ENCODE assay signal across 26 cellular contexts in genomic region chr18:10565835-10566234, GRCh38. TPM values are rescaled to one million over a fixed set of nuclear protein-coding genes. Genes with fewer than 3 reads are reported as not detected.
DNase-seq lines count a peak whose midpoint lies in the region; ATAC-seq and TF ChIP-seq lines count a peak whose summit lies in the region.
"Had no signal": no experiment of that assay in that cellular context is flagged by ENCODE, and none has a peak within 500 bp of the region (broad histone marks: within the 10 kb centered on the region; RNA-seq: fewer than 3 reads in every experiment).

No MANE protein-coding gene starts in this region.

- H3K27me3 ChIP-seq in GM23338 (ENCODE audit: insufficient read depth) (no peaks in the 10 kb centered on the region), neural progenitor cell (no peaks in the 10 kb centered on the region), H7 (ENCODE audit: control insufficient read depth, insufficient read depth, low read length) (no peaks in the 10 kb centered on the region)
- H3K27me3 ChIP-seq: BLaER1 treated with 17β-estradiol and CSF1 and Interleukin-3, amounts not matched to agents 10 nM and 100 nM; colonic mucosa; MG63; transverse colon had no signal

- TF ChIP-seq POLR2A in NB4 (IDR thresholded peaks at IDR 0.05; ENCODE audit: extremely low read depth, insufficient read length) = no peak

- H2AFZ ChIP-seq in GM23338 (no peak overlapping the region), neural progenitor cell (replicated peaks) (no peak overlapping the region)

- H3K79me2 ChIP-seq in GM23338 (replicated peaks; ENCODE audit: insufficient read depth) (no peaks in the 10 kb centered on the region), neural progenitor cell (ENCODE audit: low read depth) (no peaks in the 10 kb centered on the region)

- H3K4me1 ChIP-seq in GM23338 (ENCODE audit: insufficient read depth) (no peaks in the 10 kb centered on the region), neural progenitor cell (no peaks in the 10 kb centered on the region)
- H3K4me1 ChIP-seq: colonic mucosa, transverse colon had no signal

- TF ChIP-seq CTCF in GM23338 (conservative IDR thresholded peaks at IDR 0.05; ENCODE audit: low read depth in 2 of 2) = no peak
- no peak for TF ChIP-seq CTCF in NB4 (IDR thresholded peaks at IDR 0.05; ENCODE audit: low read depth, low read length)
- no peak for TF ChIP-seq CTCF in neural progenitor cell (IDR thresholded peaks at IDR 0.05)

- H3K9me2 ChIP-seq in GM23338 (ENCODE audit: insufficient read depth) = 0 out of 2 replicates have a peak, but pooled peaks cover 3% of the 10 kb centered on the region

- H3K36me3 Mint-ChIP-seq in GM23338 (ENCODE audit: low read depth) (peaks cover 3% of the 10 kb centered on the region; the same call in 1 of the 3 replicates), neural progenitor cell (peaks cover 5% of the 10 kb centered on the region)
- H3K36me3 Mint-ChIP-seq in stimulated activated effector memory CD8-positive, alpha-beta T cell treated with anti-CD3 and anti-CD28 coated beads, Interleukin-12 subunit alpha, Interleukin-12 subunit beta, amount 100 ng/mL, for 72 hours = no peaks in the 10 kb centered on the region
- H3K36me3 Mint-ChIP-seq: activated naive CD4-positive, alpha-beta T cell treated with anti-CD3 and anti-CD28 coated beads, Interleukin-2, amount 10 ng/mL, durations not matched to agents 7 days and 5 days had no signal

- H3K4me1 Mint-ChIP-seq in GM23338 (no peaks in the 10 kb centered on the region), neural progenitor cell (peaks cover 15% of the 10 kb centered on the region)
- peaks cover 6% of the 10 kb centered on the region for H3K4me1 Mint-ChIP-seq in stimulated activated effector memory CD8-positive, alpha-beta T cell treated with anti-CD3 and anti-CD28 coated beads, Interleukin-12 subunit alpha, Interleukin-12 subunit beta, amount 100 ng/mL, for 72 hours
- H3K4me1 Mint-ChIP-seq: activated CD4-positive, alpha-beta T cell treated with anti-CD3 and anti-CD28 coated beads for 36 hours; activated naive CD4-positive, alpha-beta T cell treated with anti-CD3 and anti-CD28 coated beads, Interleukin-2, amount 10 ng/mL, durations not matched to agents 7 days and 5 days had no signal

- H3K9me3 ChIP-seq in neural progenitor cell (ENCODE audit: low read depth) = no peaks in the 10 kb centered on the region
- H3K9me3 ChIP-seq: colonic mucosa, MG63, transverse colon had no signal

- H3K9me3 Mint-ChIP-seq in GM23338 = peaks cover 8% of the 10 kb centered on the region
- H3K9me3 Mint-ChIP-seq in neural progenitor cell = no peaks in the 10 kb centered on the region
- no peaks in the 10 kb centered on the region for H3K9me3 Mint-ChIP-seq in stimulated activated effector memory CD8-positive, alpha-beta T cell treated with anti-CD3 and anti-CD28 coated beads, Interleukin-12 subunit alpha, Interleukin-12 subunit beta, amount 100 ng/mL, for 72 hours
- H3K9me3 Mint-ChIP-seq: activated naive CD4-positive, alpha-beta T cell treated with anti-CD3 and anti-CD28 coated beads, Interleukin-2, amount 10 ng/mL, durations not matched to agents 7 days and 5 days; T-helper 1 cell treated with Interleukin-12 subunit alpha and Interleukin-12 subunit beta and Interleukin-4 antibody, amounts not matched to agents 30 μg/mL and 1 μg/mL, for 36 hours had no signal

- no peak overlapping the region for H3K4me2 ChIP-seq in GM23338
- no peak overlapping the region for H3K4me2 ChIP-seq in neural progenitor cell

- H3K27ac ChIP-seq in GM23338 (ENCODE audit: low read depth) (no peak overlapping the region), neural progenitor cell (no peak overlapping the region)
- H3K27ac ChIP-seq: colonic mucosa, RWPE1, transverse colon had no signal

- H3K4me3 ChIP-seq in GM23338 (no peak overlapping the region), NB4 (ENCODE audit: low read depth, low read length) (no peak overlapping the region), neural progenitor cell (no peak overlapping the region), H7 (ENCODE audit: insufficient read depth, low read depth, low read length) (no peak overlapping the region)
- H3K4me3 ChIP-seq: BLaER1 treated with 17β-estradiol and CSF1 and Interleukin-3, amounts not matched to agents 10 nM and 100 nM; colonic mucosa; MG63; transverse colon had no signal

- no peaks in the 10 kb centered on the region for H4K20me1 ChIP-seq in GM23338 (replicated peaks; ENCODE audit: insufficient read depth)
- H4K20me1 ChIP-seq in neural progenitor cell (ENCODE audit: low read depth) = no peaks in the 10 kb centered on the region
- H4K20me1 ChIP-seq: BLaER1 treated with 17β-estradiol and CSF1 and Interleukin-3, amounts not matched to agents 10 nM and 100 nM had no signal

- no peak for ATAC-seq in GM23338
- no peak for ATAC-seq in stimulated activated effector memory CD8-positive, alpha-beta T cell treated with anti-CD3 and anti-CD28 coated beads, Interleukin-12 subunit alpha, Interleukin-12 subunit beta, amount 100 ng/mL, for 72 hours
- ATAC-seq: activated CD4-positive, alpha-beta T cell treated with anti-CD3 and anti-CD28 coated beads for 36 hours; activated T-cell treated with anti-CD3 and anti-CD28 coated beads, Interleukin-2, amount 50 U/mL, for 4 hours; esophagus mucosa had no signal

- DNase-seq in GM23338 (ENCODE audit: low spot score) (no peak), NB4 (ENCODE audit: low read depth) (peak; percentile 23), ecto neural progenitor cell (ENCODE audit: low spot score) (peak; percentile 38), neural progenitor cell (ENCODE audit: low spot score) (no peak), H7 (no peak), SW480 (ENCODE audit: low spot score) (no peak)
- DNase-seq in stimulated activated effector memory CD8-positive, alpha-beta T cell treated with anti-CD3 and anti-CD28 coated beads, Interleukin-12 subunit alpha, Interleukin-12 subunit beta, amount 100 ng/mL, for 72 hours (ENCODE audit: low spot score in 2 of 2) = no peak
- DNase-seq: activated CD4-positive, alpha-beta T cell treated with anti-CD3 and anti-CD28 coated beads for 36 hours; activated naive CD4-positive, alpha-beta T cell treated with anti-CD3 and anti-CD28 coated beads, Interleukin-2, amount 10 ng/mL, durations not matched to agents 7 days and 5 days; activated T-cell treated with anti-CD3 and anti-CD28 coated beads, Interleukin-2, amount 50 U/mL, for 4 hours; colonic mucosa; COR-L47; DND-41; foreskin melanocyte; HCEC 1CT; mesenchymal stem cell; MG63; NCI-H1436 treated with DMSO at 0.1 percent for 48 hours; NCI-H345; small intestine; stimulated activated CD8-positive, alpha-beta memory T cell treated with anti-CD3 and anti-CD28 coated beads, Interleukin-4, amount 100 ng/mL, for 48 hours; transverse colon had no signal

- no peak overlapping the region for H3K9ac ChIP-seq in neural progenitor cell
- H3K9ac ChIP-seq: BLaER1 treated with 17β-estradiol and CSF1 and Interleukin-3, amounts not matched to agents 10 nM and 100 nM had no signal

- H3F3A ChIP-seq in GM23338 (replicated peaks; ENCODE audit: low read depth) (no peaks in the 10 kb centered on the region), neural progenitor cell (ENCODE audit: low read depth) (no peaks in the 10 kb centered on the region)

- H3K27me3 Mint-ChIP-seq in GM23338 (ENCODE audit: insufficient read depth, low read depth, poor library complexity) (no peaks in the 10 kb centered on the region), neural progenitor cell (ENCODE audit: insufficient read depth, low read depth) (peaks cover 2% of the 10 kb centered on the region)
- H3K27me3 Mint-ChIP-seq: activated CD4-positive, alpha-beta T cell treated with anti-CD3 and anti-CD28 coated beads for 36 hours; activated naive CD4-positive, alpha-beta T cell treated with anti-CD3 and anti-CD28 coated beads, Interleukin-2, amount 10 ng/mL, durations not matched to agents 7 days and 5 days had no signal

- H3K27ac Mint-ChIP-seq in GM23338 (peak overlapping the region; percentile 12; the same call in 1 of the 2 replicates), neural progenitor cell (peak overlapping the region; percentile 67)
- no peak overlapping the region for H3K27ac Mint-ChIP-seq in stimulated activated effector memory CD8-positive, alpha-beta T cell treated with anti-CD3 and anti-CD28 coated beads, Interleukin-12 subunit alpha, Interleukin-12 subunit beta, amount 100 ng/mL, for 72 hours
- H3K27ac Mint-ChIP-seq: activated CD4-positive, alpha-beta T cell treated with anti-CD3 and anti-CD28 coated beads for 36 hours; activated naive CD4-positive, alpha-beta T cell treated with anti-CD3 and anti-CD28 coated beads, Interleukin-2, amount 10 ng/mL, durations not matched to agents 7 days and 5 days; T-helper 1 cell treated with Interleukin-12 subunit alpha and Interleukin-12 subunit beta and Interleukin-4 antibody, amounts not matched to agents 30 μg/mL and 1 μg/mL, for 36 hours had no signal

- H3K36me3 ChIP-seq in GM23338 (ENCODE audit: insufficient read depth) (no peaks in the 10 kb centered on the region), neural progenitor cell (no peaks in the 10 kb centered on the region), H7 (replicated peaks; ENCODE audit: control insufficient read depth, insufficient read depth, low read length) (no peaks in the 10 kb centered on the region)
- H3K36me3 ChIP-seq: BLaER1 treated with 17β-estradiol and CSF1 and Interleukin-3, amounts not matched to agents 10 nM and 100 nM; colonic mucosa; MG63; transverse colon had no signal

- H3K4me3 Mint-ChIP-seq in GM23338 (no peak overlapping the region), neural progenitor cell (no peak overlapping the region)
- H3K4me3 Mint-ChIP-seq in stimulated activated effector memory CD8-positive, alpha-beta T cell treated with anti-CD3 and anti-CD28 coated beads, Interleukin-12 subunit alpha, Interleukin-12 subunit beta, amount 100 ng/mL, for 72 hours = no peak overlapping the region
- H3K4me3 Mint-ChIP-seq: activated CD4-positive, alpha-beta T cell treated with anti-CD3 and anti-CD28 coated beads for 36 hours; activated naive CD4-positive, alpha-beta T cell treated with anti-CD3 and anti-CD28 coated beads, Interleukin-2, amount 10 ng/mL, durations not matched to agents 7 days and 5 days; activated T-cell treated with anti-CD3 and anti-CD28 coated beads, Interleukin-2, amount 50 U/mL, for 4 hours; T-helper 1 cell treated with Interleukin-12 subunit alpha and Interleukin-12 subunit beta and Interleukin-4 antibody, amounts not matched to agents 30 μg/mL and 1 μg/mL, for 36 hours had no signal

RNA-seq across cellular contexts. Expression of gene NAPG, which starts 40.0 kb away (rescaled TPM):
- total RNA-seq in GM23338 (2014; rRNA removed; shearing (Covaris generic)) = 40.1 and 46.2 TPM in 2 replicates
- 25.4 and 26.8 TPM in 2 replicates for polyA plus RNA-seq in GM23338 (2016; fragmentation: Nextera tagmentation; extraction: Ambion mirVana)
- 30.1 and 56.6 TPM in 2 replicates for total RNA-seq in neural progenitor cell (ENCODE audit: low replicate concordance)
- 32.1 and 34.7 TPM in 2 replicates for total RNA-seq in H7 (2014; rRNA removed; shearing (Covaris generic))

Comparison
In these comparisons a context has a peak if more than half of its experiments do, and no peak if none do; other contexts are left out.
1. DNase-seq: peak in NB4 (single experiment) and ecto neural progenitor cell (single experiment); none in GM23338 (single experiment), neural progenitor cell (single experiment), H7 (single experiment), stimulated activated effector memory CD8-positive, alpha-beta T cell treated with anti-CD3 and anti-CD28 coated beads, Interleukin-12 subunit alpha, Interleukin-12 subunit beta, amount 100 ng/mL, for 72 hours (0 of 2) and SW480 (single experiment).